8 cellular contexts compared by ENCODE assay signal in the genomic region with DNA sequence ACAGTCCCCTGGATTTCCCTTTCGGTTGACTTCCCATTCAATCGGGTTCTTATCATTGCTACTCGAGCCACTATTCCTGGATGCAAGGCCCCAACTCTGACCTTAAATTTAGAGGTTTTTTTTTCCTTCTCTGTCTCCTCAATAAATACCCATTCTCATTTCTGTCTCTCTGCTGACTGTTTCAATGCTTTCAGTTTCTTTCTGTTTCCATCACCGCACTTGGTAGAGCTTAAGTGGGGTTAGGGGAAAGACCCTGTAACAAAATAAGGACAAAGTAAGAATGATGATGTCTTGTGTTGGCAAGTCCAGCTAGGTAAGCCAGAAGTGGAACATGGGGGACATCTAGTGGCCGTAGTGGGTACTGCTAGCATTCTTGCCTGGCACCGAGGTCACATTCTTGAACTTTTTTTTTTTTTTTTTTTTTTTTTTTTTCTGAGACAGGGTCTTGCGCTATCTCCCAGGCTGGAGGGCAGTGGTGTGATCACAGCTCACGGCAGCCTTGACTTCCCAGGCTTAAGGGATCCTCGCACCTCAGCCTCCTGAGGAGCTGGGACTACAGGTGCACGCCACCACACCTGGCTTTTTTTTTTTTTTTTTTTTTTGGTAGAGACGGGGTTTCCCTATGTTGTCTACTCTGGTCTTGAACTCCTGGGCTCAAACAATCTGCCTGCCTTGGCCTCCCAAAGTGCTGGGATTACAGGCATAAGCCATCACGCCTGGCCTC. TPM values are rescaled to one million over a fixed set of nuclear protein-coding genes. Genes with fewer than 3 reads are reported as not detected.
DNase-seq lines count a peak whose midpoint lies in the region; ATAC-seq, FAIRE-seq and TF ChIP-seq lines count a peak whose summit lies in the region.

No MANE protein-coding gene starts in this region.

- no peak overlapping the region for H2BK20ac ChIP-seq in H1 (ENCODE audit: low read length)

- H3K14ac ChIP-seq in H1 (ENCODE audit: insufficient read length), result no peak overlapping the region

- H3K4me3 Mint-ChIP-seq in activated CD4-positive, alpha-beta memory T cell treated with anti-CD3 and anti-CD28 coated beads, Interleukin-2, amount 10 ng/mL, durations not matched to agents 7 days and 5 days, result no peak overlapping the region

- H3K27me3 ChIP-seq in BJ (ENCODE audit: control insufficient read depth, insufficient read depth, low read length) (no peaks in the 10 kb centered on the region; the same call in 1 of the 2 replicates), H1 (replicated peaks in 1 of 4; ENCODE audit: control insufficient read depth in 3 of 4, extremely low read depth in 1 of 4, insufficient read depth in 3 of 4, low read length in 3 of 4) (no peaks in the 10 kb centered on the region)

- H2AK5ac ChIP-seq in H1 (ENCODE audit: low read depth, low read length), result no peak overlapping the region

- no peak overlapping the region for H3K9ac ChIP-seq in H1 (replicated peaks in 1 of 4; ENCODE audit: extremely low read depth in 1 of 4, low read depth in 3 of 4, low read length in 3 of 4)

- H3K36me3 ChIP-seq in BJ (ENCODE audit: control insufficient read depth, insufficient read depth, low read length) (no peaks in the 10 kb centered on the region), H1 (ENCODE audit: control insufficient read depth in 2 of 4, insufficient read depth in 4 of 4, low read length in 3 of 4) (no peaks in the 10 kb centered on the region), mesodermal cell (ENCODE audit: control insufficient read depth, insufficient read depth, low read length) (no peaks in the 10 kb centered on the region)

- H2BK15ac ChIP-seq in H1 (ENCODE audit: low read length), result no peak overlapping the region; the same call in 1 of the 2 replicates

- H3K27me3 Mint-ChIP-seq in activated CD4-positive, alpha-beta memory T cell treated with anti-CD3 and anti-CD28 coated beads, Interleukin-2, amount 10 ng/mL, durations not matched to agents 7 days and 5 days, result no peaks in the 10 kb centered on the region

- TF ChIP-seq EP300 in H1 (IDR thresholded peaks at IDR 0.05; ENCODE audit: borderline replicate concordance in 1 of 2, low read depth in 2 of 2, low read length in 2 of 2), result no peak

- H3K9me3 Mint-ChIP-seq in activated CD4-positive, alpha-beta memory T cell treated with anti-CD3 and anti-CD28 coated beads, Interleukin-2, amount 10 ng/mL, durations not matched to agents 7 days and 5 days, result no peaks in the 10 kb centered on the region

- H4K5ac ChIP-seq in H1 (ENCODE audit: insufficient read length, low read depth, low read length), result no peak overlapping the region

- no peak overlapping the region for H3K23ac ChIP-seq in H1 (ENCODE audit: insufficient read length)

- no peaks in the 10 kb centered on the region for H3K23me2 ChIP-seq in H1 (ENCODE audit: low read depth, low read length)

- H3K4me3 ChIP-seq in BJ (ENCODE audit: low read depth, low read length) (no peak overlapping the region), H1 (ENCODE audit: extremely low read depth in 1 of 4, insufficient read depth in 2 of 4, low read depth in 3 of 4, low read length in 4 of 4) (no peak overlapping the region), mesodermal cell (ENCODE audit: extremely low read depth, insufficient read depth, low read length, poor library complexity, severe bottlenecking) (no peak overlapping the region)

- H3K18ac ChIP-seq in H1 (ENCODE audit: extremely low read depth, low read length), result no peak overlapping the region

- peaks cover under 1% of the 10 kb centered on the region for H3K36me3 Mint-ChIP-seq in activated CD4-positive, alpha-beta memory T cell treated with anti-CD3 and anti-CD28 coated beads, Interleukin-2, amount 10 ng/mL, durations not matched to agents 7 days and 5 days (ENCODE audit: low read depth)

- H3K56ac ChIP-seq in H1 (replicated peaks; ENCODE audit: insufficient read length, low read depth, low read length), result no peak overlapping the region

- ATAC-seq in HG03571 (IDR thresholded peaks at IDR 0.05; ENCODE audit: unreplicated experiment), result peak; percentile 54

- H2AFZ ChIP-seq in H1 (ENCODE audit: low read length), result no peak overlapping the region

- H3K4me2 ChIP-seq in H1 (ENCODE audit: insufficient read depth in 1 of 2, low read depth in 2 of 2, low read length in 2 of 2), result no peak overlapping the region

- no peak overlapping the region for H2BK120ac ChIP-seq in H1 (replicated peaks; ENCODE audit: low read depth, low read length)

- POLR2A ChIA-PET in BJ (lab: Charles Lee), result no interaction called here
- POLR2A ChIA-PET in activated CD4-positive, alpha-beta memory T cell treated with anti-CD3 and anti-CD28 coated beads, Interleukin-2, amount 10 ng/mL, durations not matched to agents 7 days and 5 days (lab: Charles Lee), result interaction anchor here (0.9 to 1.7 kb wide), 3 partner anchors 60 to 182 kb away, joined by 3 to 4 read pairs (median 3); no protein-coding TSS in a partner anchor
- POLR2A ChIA-PET in H1 (lab: Charles Lee; ENCODE audit: partially characterized antibody), result no interaction called here

- H4K91ac ChIP-seq in H1 (replicated peaks; ENCODE audit: insufficient read length, low read length), result no peak overlapping the region

- TF ChIP-seq RAD21 in H1 (IDR thresholded peaks at IDR 0.05 in 1 of 2, conservative IDR thresholded peaks at IDR 0.05 in 1 of 2; ENCODE audit: low read depth in 2 of 2, low read length in 2 of 2), result peak; percentile 97 to 98

- CTCF ChIA-PET in BJ (lab: Yijun Ruan, JAX), result interaction anchor here (0.6 to 6.6 kb wide), 11 partner anchors 59 to 541 kb away, joined by 3 to 59 read pairs (median 6); no protein-coding TSS in a partner anchor
- CTCF ChIA-PET in activated CD4-positive, alpha-beta memory T cell treated with anti-CD3 and anti-CD28 coated beads, Interleukin-2, amount 10 ng/mL, durations not matched to agents 7 days and 5 days (lab: Charles Lee), result interaction anchor here (0.6 to 5.7 kb wide), 33 partner anchors 8 to 1652 kb away, joined by 3 to 55 read pairs (median 4); no protein-coding TSS in a partner anchor
- CTCF ChIA-PET in H1 (lab: Charles Lee; ENCODE audit: partially characterized antibody), result interaction anchor here (0.6 to 14.2 kb wide), 36 partner anchors 8 to 540 kb away, joined by 3 to 141 read pairs (median 4); no protein-coding TSS in a partner anchor

- no peak overlapping the region for H4K8ac ChIP-seq in H1 (ENCODE audit: extremely low read depth, insufficient read depth, low read length)

- peak overlapping the region; percentile 79 for H3K27ac Mint-ChIP-seq in activated CD4-positive, alpha-beta memory T cell treated with anti-CD3 and anti-CD28 coated beads, Interleukin-2, amount 10 ng/mL, durations not matched to agents 7 days and 5 days

- no peaks in the 10 kb centered on the region; the same call in 1 of the 2 replicates for H3K79me1 ChIP-seq in H1 (ENCODE audit: low read depth, low read length)

- H3K4ac ChIP-seq in H1 (replicated peaks; ENCODE audit: insufficient read length, low read depth, low read length), result no peak overlapping the region

- WGBS in H1 (ENCODE audit: extremely low coverage in 1 of 2, insufficient coverage in 1 of 2, insufficient read length in 1 of 2, insufficient replicate concordance in 2 of 2, low coverage in 1 of 2, low lambda C conversion rate in 2 of 2, missing lambda C conversion rate in 1 of 2), 2 experiments, result 38% methylated on average over 9 of the region's 12 CpGs; no CpG with 5 or more reads in 1 of the 2 experiments
- WGBS in mesodermal cell (ENCODE audit: insufficient coverage in 2 of 2), 2 experiments, result 37 to 61% methylated on average over 7 to 8 of the region's 12 CpGs

- H3K79me2 ChIP-seq in H1 (ENCODE audit: control insufficient read depth in 1 of 2, insufficient read depth in 2 of 2, low read length in 2 of 2), result no peaks in the 10 kb centered on the region

- H2BK5ac ChIP-seq in H1 (ENCODE audit: low read depth, low read length), result no peak overlapping the region

- peak overlapping the region; percentile 70; the same call in 1 of the 2 replicates for H2BK12ac ChIP-seq in H1 (ENCODE audit: low read depth, low read length)

- FAIRE-seq in GM19239 (lab: Jason Lieb, UNC), result peak; percentile 78
- no peak for FAIRE-seq in H1 (lab: Jason Lieb, UNC)

- DNase-seq in BJ (ENCODE audit: low read depth) (peak; percentile 61), GM19239 (ENCODE audit: insufficient read length, low spot score) (peak; percentile 76), NCI-H82 (lab: John Stamatoyannopoulos, UW) (peak; percentile 82), H1 (ENCODE audit: low read depth in 1 of 2, low spot score in 2 of 2) (peak; percentile 90 to 98)
- peak; percentile 89 for DNase-seq in activated CD4-positive, alpha-beta memory T cell treated with anti-CD3 and anti-CD28 coated beads, Interleukin-2, amount 10 ng/mL, durations not matched to agents 7 days and 5 days
- DNase-seq in stimulated activated CD8-positive, alpha-beta memory T cell treated with anti-CD3 and anti-CD28 coated beads, Interleukin-15, amount 100 ng/mL, for 48 hours (ENCODE audit: low read depth in 2 of 2), result peak; percentile 70 to 75

- H3K9me3 ChIP-seq in H1 (ENCODE audit: insufficient read depth in 2 of 2, low read depth in 1 of 2, low read length in 1 of 2) (no peaks in the 10 kb centered on the region), mesodermal cell (ENCODE audit: control insufficient read depth, low read length) (no peaks in the 10 kb centered on the region)

- H4K20me1 ChIP-seq in H1 (replicated peaks in 1 of 2; ENCODE audit: control insufficient read depth in 1 of 2, insufficient read depth in 2 of 2, low read length in 2 of 2), result no peaks in the 10 kb centered on the region

- TF ChIP-seq CTCF in BJ (IDR thresholded peaks at IDR 0.05; ENCODE audit: insufficient read depth, low read depth, low read length) (peak; percentile 89), H1 (IDR thresholded peaks at IDR 0.05; ENCODE audit: control extremely low read depth in 1 of 3, insufficient read depth in 1 of 3, low read depth in 1 of 3, low read length in 3 of 3) (peak; percentile 77 to 89 (median 88))

- H3K27ac ChIP-seq in H1 (ENCODE audit: low read depth, low read length), result no peak overlapping the region
- peak overlapping the region; percentile 88 for H3K27ac ChIP-seq in mesodermal cell (ENCODE audit: low read depth, low read length, severe bottlenecking)

- TF ChIP-seq POLR2A in H1 (IDR thresholded peaks at IDR 0.05; ENCODE audit: control extremely low read depth in 1 of 2, low read depth in 2 of 2, low read length in 2 of 2), result no peak

- H3K4me1 ChIP-seq in H1 (replicated peaks in 1 of 4; ENCODE audit: control insufficient read depth in 3 of 4, insufficient read depth in 4 of 4, low read length in 3 of 4), result no peaks in the 10 kb centered on the region
- H3K4me1 ChIP-seq in mesodermal cell (ENCODE audit: control insufficient read depth, insufficient read depth, low read length, poor library complexity, severe bottlenecking), result peaks cover 18% of the 10 kb centered on the region

- H3K4me1 Mint-ChIP-seq in activated CD4-positive, alpha-beta memory T cell treated with anti-CD3 and anti-CD28 coated beads, Interleukin-2, amount 10 ng/mL, durations not matched to agents 7 days and 5 days, result peaks cover 13% of the 10 kb centered on the region

RNA-seq across cellular contexts. Expression of gene ZC3HC1, which starts 40.3 kb away (rescaled TPM):
- polyA plus RNA-seq in BJ (2011; rRNA removed) (23.2 and 24.8 TPM in 2 replicates), H1 (2011; rRNA removed) (37.3 and 50.9 TPM in 2 replicates)
- polyA minus RNA-seq in BJ (2011; rRNA and poly(A)+ RNA removed), result 14.3 and 24.6 TPM in 2 replicates
- total RNA-seq in activated CD4-positive, alpha-beta memory T cell treated with anti-CD3 and anti-CD28 coated beads, Interleukin-2, amount 10 ng/mL, durations not matched to agents 7 days and 5 days, result 10 to 100 TPM; 15.5 to 17.3 TPM
- 29.7 and 35.3 TPM in 2 replicates for total RNA-seq in H1 (2021; fragmentation: NEBNext Ultra II Directional; extraction: Animal tissue kit (Norgen Biotek cat#: 25700))
- polyA plus RNA-seq in H1 (2011; cell fraction: cytosol; rRNA removed), result 40.9 TPM
- 41.2 TPM for polyA plus RNA-seq in H1 (2011; cell fraction: nucleus; rRNA removed)
- polyA plus RNA-seq in H1 (2012, experiment 1 of 2), result 31.9 to 35.4 TPM (median 33.4 TPM) in 4 replicates
- 27.8 TPM for polyA plus RNA-seq in H1 (2012, experiment 2 of 2)
- 20.0 TPM for polyA plus RNA-seq in H1 (2013, experiment 1 of 2)
- polyA plus RNA-seq in H1 (2013, experiment 2 of 2), result 19.4 TPM
- 38.2 and 39.6 TPM in 2 replicates for polyA minus RNA-seq in H1 (2011; rRNA and poly(A)+ RNA removed)
- 23.8 TPM for polyA minus RNA-seq in H1 (2011; cell fraction: cytosol; rRNA and poly(A)+ RNA removed)
- 18.2 TPM for polyA minus RNA-seq in H1 (2011; cell fraction: nucleus; rRNA and poly(A)+ RNA removed)
- 31.7 TPM for polyA plus RNA-seq in mesodermal cell (2013, experiment 1 of 2)
- polyA plus RNA-seq in mesodermal cell (2013, experiment 2 of 2), result 31.3 TPM

RNA-seq across cellular contexts. Expression of gene UBE2H, which starts 58.1 kb away (rescaled TPM):
- polyA plus RNA-seq in BJ (2011; rRNA removed) (37.0 and 93.3 TPM in 2 replicates), H1 (2011; rRNA removed) (29.0 and 30.6 TPM in 2 replicates)
- polyA minus RNA-seq in BJ (2011; rRNA and poly(A)+ RNA removed), result 34.5 and 44.9 TPM in 2 replicates
- 10 to 100 TPM; 57.9 to 58.4 TPM for total RNA-seq in activated CD4-positive, alpha-beta memory T cell treated with anti-CD3 and anti-CD28 coated beads, Interleukin-2, amount 10 ng/mL, durations not matched to agents 7 days and 5 days
- total RNA-seq in H1 (2021; fragmentation: NEBNext Ultra II Directional; extraction: Animal tissue kit (Norgen Biotek cat#: 25700)), result 62.2 and 62.6 TPM in 2 replicates
- polyA plus RNA-seq in H1 (2011; cell fraction: cytosol; rRNA removed), result 41.8 TPM
- polyA plus RNA-seq in H1 (2011; cell fraction: nucleus; rRNA removed), result 20.7 TPM
- 32.5 to 59.7 TPM (median 39.3 TPM) in 4 replicates for polyA plus RNA-seq in H1 (2012, experiment 1 of 2)
- 7.3 TPM for polyA plus RNA-seq in H1 (2012, experiment 2 of 2)
- 43.4 TPM for polyA plus RNA-seq in H1 (2013, experiment 1 of 2)
- 48.3 TPM for polyA plus RNA-seq in H1 (2013, experiment 2 of 2)
- 49.8 and 56.0 TPM in 2 replicates for polyA minus RNA-seq in H1 (2011; rRNA and poly(A)+ RNA removed)
- 52.1 TPM for polyA minus RNA-seq in H1 (2011; cell fraction: cytosol; rRNA and poly(A)+ RNA removed)
- 34.3 TPM for polyA minus RNA-seq in H1 (2011; cell fraction: nucleus; rRNA and poly(A)+ RNA removed)
- polyA plus RNA-seq in mesodermal cell (2013, experiment 1 of 2), result 101 TPM
- 95.4 TPM for polyA plus RNA-seq in mesodermal cell (2013, experiment 2 of 2)

RNA-seq across cellular contexts. Expression of gene KLHDC10, which starts 59.5 kb away (rescaled TPM):
- polyA plus RNA-seq in BJ (2011; rRNA removed) (15.9 and 23.4 TPM in 2 replicates), H1 (2011; rRNA removed) (6.6 and 7.8 TPM in 2 replicates)
- 14.8 and 19.7 TPM in 2 replicates for polyA minus RNA-seq in BJ (2011; rRNA and poly(A)+ RNA removed)
- total RNA-seq in activated CD4-positive, alpha-beta memory T cell treated with anti-CD3 and anti-CD28 coated beads, Interleukin-2, amount 10 ng/mL, durations not matched to agents 7 days and 5 days, result 10 to 100 TPM; 15.5 to 17.3 TPM
- 14.5 and 21.1 TPM in 2 replicates for total RNA-seq in H1 (2021; fragmentation: NEBNext Ultra II Directional; extraction: Animal tissue kit (Norgen Biotek cat#: 25700))
- polyA plus RNA-seq in H1 (2011; cell fraction: cytosol; rRNA removed), result 7.4 TPM
- polyA plus RNA-seq in H1 (2011; cell fraction: nucleus; rRNA removed), result 6.5 TPM
- 7.2 to 12.2 TPM (median 11.0 TPM) in 4 replicates for polyA plus RNA-seq in H1 (2012, experiment 1 of 2)
- polyA plus RNA-seq in H1 (2012, experiment 2 of 2), result 1.1 TPM
- polyA plus RNA-seq in H1 (2013, experiment 1 of 2), result 6.8 TPM
- polyA plus RNA-seq in H1 (2013, experiment 2 of 2), result 6.8 TPM
- 22.8 and 26.5 TPM in 2 replicates for polyA minus RNA-seq in H1 (2011; rRNA and poly(A)+ RNA removed)
- 14.8 TPM for polyA minus RNA-seq in H1 (2011; cell fraction: cytosol; rRNA and poly(A)+ RNA removed)
- polyA minus RNA-seq in H1 (2011; cell fraction: nucleus; rRNA and poly(A)+ RNA removed), result 8.2 TPM
- polyA plus RNA-seq in mesodermal cell (2013, experiment 1 of 2), result 25.5 TPM
- polyA plus RNA-seq in mesodermal cell (2013, experiment 2 of 2), result 28.0 TPM
